8 cellular contexts compared by ENCODE assay signal in the genomic region with DNA sequence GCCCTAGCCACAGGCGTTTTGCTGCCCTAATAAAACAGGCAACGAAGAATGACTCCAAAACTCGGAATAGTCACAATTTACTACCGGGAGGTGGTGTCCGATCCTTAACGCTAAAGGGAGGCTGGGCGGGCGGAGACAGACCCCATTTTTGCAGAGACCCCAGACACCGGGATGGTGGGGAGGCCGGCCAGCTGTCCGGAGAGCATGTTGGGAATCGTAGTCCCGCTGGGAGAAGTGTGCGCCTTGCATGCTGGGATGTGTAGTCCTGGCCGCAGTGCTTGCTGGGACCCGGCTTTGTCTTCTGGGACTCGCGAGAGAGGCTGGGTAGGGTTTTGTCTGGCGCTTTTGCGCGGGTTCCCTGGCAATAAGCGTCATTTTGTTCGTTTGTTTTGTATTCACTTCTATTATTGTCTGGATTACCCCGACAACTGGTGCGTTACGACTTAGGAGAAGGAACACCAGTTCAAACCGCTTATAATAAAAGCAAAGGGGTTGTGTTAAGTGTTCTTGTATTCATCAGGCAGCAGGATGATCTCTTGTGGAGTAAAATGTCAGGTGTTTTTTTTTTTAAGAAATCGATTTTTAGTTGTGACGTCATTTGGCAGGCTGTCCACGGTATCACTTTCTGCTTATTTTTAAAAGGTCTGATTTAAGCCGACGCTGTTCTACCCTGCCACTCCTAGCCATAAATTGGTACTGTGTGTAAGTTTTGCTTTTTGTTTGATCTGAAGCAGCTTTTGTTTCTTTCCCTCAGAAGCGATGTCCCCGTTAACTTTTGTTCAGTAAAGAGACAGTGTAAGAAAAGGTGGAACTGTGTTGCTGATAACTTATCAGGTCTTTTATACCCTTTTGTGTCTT. TPM values are rescaled to one million over a fixed set of nuclear protein-coding genes. Genes with fewer than 3 reads are reported as not detected.
DNase-seq lines count a peak whose midpoint lies in the region; ATAC-seq and TF ChIP-seq lines count a peak whose summit lies in the region.

No MANE protein-coding gene starts in this region.

- H3K79me2 ChIP-seq in PC-3 (ENCODE audit: low read length): peaks cover 44% of the 10 kb centered on the region

- H3K9me2 ChIP-seq in PC-3 (replicated peaks; ENCODE audit: low read length): no peaks in the 10 kb centered on the region

- H3K36me3 ChIP-seq in PC-3 (ENCODE audit: low read depth, low read length) (peaks cover 11% of the 10 kb centered on the region), esophagus muscularis mucosa (peaks cover 0 to 11% (median 4%) of the 10 kb centered on the region in 4 donors), muscle layer of colon (ENCODE audit: insufficient read depth, low read length) (no peaks in the 10 kb centered on the region)

- WGBS in esophagus muscularis mucosa: under 1% methylated on average over 33 of the region's 34 CpGs

- peak overlapping the region; percentile 86 for H3K4me3 ChIP-seq in Jurkat, Clone E6-1 (ENCODE audit: low read length)
- H3K4me3 ChIP-seq in PC-3 (ENCODE audit: low read length) (peak overlapping the region; percentile 96), esophagus muscularis mucosa (peak overlapping the region; percentile 64 to 87 (median 75)), muscle layer of colon (ENCODE audit: low read depth in 1 of 2, low read length in 2 of 2) (peak overlapping the region; percentile 56 to 95)

- peaks cover 27% of the 10 kb centered on the region for H4K20me1 ChIP-seq in PC-3 (ENCODE audit: low read length)

- peak overlapping the region; percentile 89 for H3K4me2 ChIP-seq in PC-3 (ENCODE audit: low read length)

- ATAC-seq in GM21717 (IDR thresholded peaks at IDR 0.05; ENCODE audit: unreplicated experiment) (peak; percentile 86), PC-3 (peak; percentile 88)

- TSS peak; percentile 92 for BruUV-seq in PC-3 (replicated peaks; lab: Mats Ljungman, UMichigan)

- DNase-seq in DMS53 treated with DMSO at 0.1 percent for 48 hours (lab: John Stamatoyannopoulos, UW; ENCODE audit: unreplicated experiment) (peak; percentile 94), PC-3 (peak; percentile 93), esophagus muscularis mucosa (ENCODE audit: extremely low spot score) (peak; percentile 99)
- peak; percentile 98 for DNase-seq in Jurkat, Clone E6-1 (ENCODE audit: low read depth, low spot score)
- DNase-seq in activated T-cell treated with anti-CD3 and anti-CD28 coated beads, Interleukin-2, amount 50 U/mL, for 48 hours: peak; percentile 95 to 98
- DNase-seq in stimulated activated CD8-positive, alpha-beta memory T cell treated with anti-CD3 and anti-CD28 coated beads, Interleukin-7, amount 100 ng/mL, for 24 hours (ENCODE audit: low read depth): peak; percentile 83

- H3F3A ChIP-seq in PC-3 (ENCODE audit: low read length, unreplicated experiment): no peaks in the 10 kb centered on the region

- no peak for TF ChIP-seq EP300 in esophagus muscularis mucosa (IDR thresholded peaks at IDR 0.05)

- intact Hi-C loops in PC-3 (cut with micrococcal nuclease) (loop anchor here (1.0 to 5.0 kb wide), 4 partner anchors 10 to 695 kb away; partner anchors contain the start of gene HMGB1), esophagus muscularis mucosa (cut with DNase I) (loop anchor here (5.0 to 10.0 kb wide), 3 partner anchors 35 to 1038 kb away; partner anchors contain the start of gene B3GLCT)

- H3K27me3 ChIP-seq in PC-3 (ENCODE audit: low read length): no peaks in the 10 kb centered on the region
- no peaks in the 10 kb centered on the region for H3K27me3 ChIP-seq in esophagus muscularis mucosa
- H3K27me3 ChIP-seq in muscle layer of colon (ENCODE audit: control insufficient read depth in 1 of 2, insufficient read depth in 2 of 2, low read length in 2 of 2): no peaks in the 10 kb centered on the region

- POLR2A ChIA-PET in PC-3 (lab: Charles Lee; ENCODE audit: unreplicated experiment): no interaction called here

- TF ChIP-seq POLR2A in esophagus muscularis mucosa (IDR thresholded peaks at IDR 0.05; ENCODE audit: low read depth): no peak

- peaks cover 36% of the 10 kb centered on the region for H3K4me1 ChIP-seq in PC-3 (ENCODE audit: insufficient read depth, low read length)
- H3K4me1 ChIP-seq in esophagus muscularis mucosa: peaks cover 15 to 31% (median 29%) of the 10 kb centered on the region in 4 donors
- peaks cover 18% of the 10 kb centered on the region for H3K4me1 ChIP-seq in muscle layer of colon (ENCODE audit: insufficient read depth, low read length)

- CTCF ChIA-PET in PC-3 (lab: Charles Lee): no interaction called here

- TF ChIP-seq CTCF in PC-3 (conservative IDR thresholded peaks at IDR 0.05; ENCODE audit: low read depth, low read length) (no peak), esophagus muscularis mucosa (IDR thresholded peaks at IDR 0.05) (no peak)

- peak overlapping the region; percentile 90 for H2AFZ ChIP-seq in PC-3 (ENCODE audit: low read length)

- H3K9ac ChIP-seq in PC-3 (ENCODE audit: low read length): peak overlapping the region; percentile 75
- H3K9ac ChIP-seq in muscle layer of colon (ENCODE audit: low read length): peak overlapping the region; percentile 60

- H3K9me3 ChIP-seq in PC-3 (ENCODE audit: low read length) (no peaks in the 10 kb centered on the region), esophagus muscularis mucosa (no peaks in the 10 kb centered on the region), muscle layer of colon (ENCODE audit: low read length) (no peaks in the 10 kb centered on the region)

- H3K27ac ChIP-seq in PC-3 (ENCODE audit: low read length) (peak overlapping the region; percentile 40; the same call in 1 of the 2 replicates), esophagus muscularis mucosa (replicated peaks in 1 of 4) (peak overlapping the region; percentile 85 to 95 (median 92)), muscle layer of colon (ENCODE audit: low read depth, low read length) (peak overlapping the region; percentile 81)

RNA-seq across cellular contexts. Expression of gene HSPH1, which starts 0.7 kb away (rescaled TPM):
- polyA plus RNA-seq in Jurkat, Clone E6-1 (2012; ENCODE audit: insufficient read depth, insufficient read length): 136 TPM
- total RNA-seq in PC-3 (2014; rRNA removed) (83.7 and 102 TPM in 2 replicates), esophagus muscularis mucosa (10 to 100 TPM; 33.4 to 48.2 (median 42.1) TPM)

RNA-seq across cellular contexts. Expression of gene B3GLCT, which starts 37.4 kb away (rescaled TPM):
- 5.4 TPM for polyA plus RNA-seq in Jurkat, Clone E6-1 (2012; ENCODE audit: insufficient read depth, insufficient read length)
- 3.2 TPM in 2 replicates for total RNA-seq in PC-3 (2014; rRNA removed)
- 1 to 10 TPM; 5.2 to 8.8 (median 5.6) TPM for total RNA-seq in esophagus muscularis mucosa

Comparison
In these comparisons a context has a peak if more than half of its experiments do, and no peak if none do; other contexts are left out.
1. Peak in every context shown above with its lines: DNase-seq, ATAC-seq, H3K4me3 ChIP-seq and H3K27ac ChIP-seq.
2. H3K27ac ChIP-seq: peak in every context shown above with its lines; median percentile 92 in esophagus muscularis mucosa; 81 in muscle layer of colon; 40 in PC-3.